ENCODE assay signal across 8 cellular contexts in the genomic region with DNA sequence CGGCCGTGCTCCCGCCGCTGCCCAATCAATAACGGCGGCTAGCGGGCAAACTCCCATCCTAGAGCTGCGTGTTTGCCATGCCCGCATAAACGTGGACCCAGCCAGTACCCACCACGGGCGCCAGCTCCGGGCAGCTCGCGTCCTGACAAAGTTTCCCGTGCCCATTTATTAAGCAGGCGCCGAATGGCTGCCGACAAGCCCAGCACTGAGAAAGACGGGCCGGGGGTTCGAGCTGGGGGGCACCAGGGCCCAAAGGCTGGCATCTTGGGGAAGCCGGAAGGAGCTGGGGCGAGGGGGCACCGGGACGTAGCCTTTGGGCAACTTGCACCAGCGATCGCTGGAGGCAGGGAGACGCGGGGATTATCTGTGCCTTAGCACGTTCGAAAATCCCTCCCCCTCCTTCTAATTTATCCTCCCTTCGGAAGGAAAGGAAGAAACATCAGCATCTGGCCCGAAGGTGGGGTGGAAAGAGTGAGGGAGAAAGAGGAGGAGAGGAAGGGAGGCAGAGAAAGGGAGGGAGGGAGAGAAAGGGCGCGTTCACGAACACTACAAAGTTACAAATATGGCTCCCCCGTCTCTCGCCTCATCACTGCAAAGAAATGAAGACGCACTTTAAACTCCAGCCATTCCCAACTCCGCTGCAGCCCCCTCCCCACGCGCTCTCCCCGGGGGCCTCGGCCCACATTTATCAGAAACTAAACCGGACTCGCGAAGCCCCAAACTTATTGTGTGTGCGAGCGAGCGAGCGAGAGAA.
DNase-seq lines count a peak whose midpoint lies in the region; ATAC-seq lines count a peak whose summit lies in the region.

No MANE protein-coding gene starts in this region.

- ATAC-seq in memory B cell (ENCODE audit: low read depth) (no peak), HG02642 (IDR thresholded peaks at IDR 0.05; ENCODE audit: poor library complexity, unreplicated experiment) (no peak)

- DNase-seq in NCI-H2107 treated with DMSO at 0.1 percent for 48 hours (lab: John Stamatoyannopoulos, UW; ENCODE audit: unreplicated experiment) (peak; percentile 12), NCI-H2107 (lab: John Stamatoyannopoulos, UW) (no peak), NCI-H1105 treated with DMSO at 0.1 percent for 48 hours (lab: John Stamatoyannopoulos, UW) (peak; percentile 74), memory B cell (ENCODE audit: low spot score in 2 of 2) (peak in 1 of 2 donors; percentile 52)
- DNase-seq in activated CD4-positive, alpha-beta T cell treated with anti-CD3 and anti-CD28 coated beads, Interleukin-2, amount 50 U/mL, for 48 hours: peak; percentile 54 to 59
- DNase-seq in effector CD4-positive, alpha-beta T cell: peak; percentile 15
- peak; percentile 41 for DNase-seq in stimulated activated naive CD4-positive, alpha-beta T cell treated with Interleukin-2 at 50 U/mL for 16 hours (lab: John Stamatoyannopoulos, UW)

- H3K36me3 Mint-ChIP-seq in memory B cell: no peaks in the 10 kb centered on the region

- peak overlapping the region; percentile 94 for H3K27ac Mint-ChIP-seq in memory B cell

- peaks cover 28% of the 10 kb centered on the region for H3K4me1 Mint-ChIP-seq in memory B cell

- H3K4me3 Mint-ChIP-seq in memory B cell: peak overlapping the region; percentile 100

- H3K9me3 Mint-ChIP-seq in memory B cell: no peaks in the 10 kb centered on the region

- H3K27me3 Mint-ChIP-seq in memory B cell: no peaks in the 10 kb centered on the region
